ENCODE assay signal across 26 cellular contexts in the genomic region with DNA sequence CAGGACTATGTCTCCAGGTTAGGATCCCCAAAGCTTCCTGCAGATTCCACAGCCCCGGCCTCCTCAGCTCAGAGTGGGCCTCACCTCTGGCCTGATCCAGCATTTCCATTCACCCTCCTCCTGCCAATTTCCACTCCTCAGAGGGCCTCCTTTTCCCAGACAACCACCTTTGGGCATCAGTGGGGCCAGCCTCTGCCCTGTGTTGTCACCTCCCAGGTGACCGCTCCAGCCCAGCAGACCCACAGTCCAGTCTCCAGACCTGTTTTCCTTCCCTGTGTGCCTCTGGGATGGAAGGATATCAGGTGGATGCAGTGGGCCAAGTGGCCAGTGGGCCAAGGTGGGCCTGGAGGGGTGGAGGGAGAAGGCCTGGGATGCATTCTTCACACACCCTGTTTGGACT. TPM values are rescaled to one million over a fixed set of nuclear protein-coding genes. Genes with fewer than 3 reads are reported as not detected.
"Had no signal": no experiment of that assay in that cellular context is flagged by ENCODE, and none has a peak within 500 bp of the region (broad histone marks: within the 10 kb centered on the region; RNA-seq: fewer than 3 reads in every experiment).

No MANE protein-coding gene starts in this region.

- H3K79me2 ChIP-seq: parathyroid adenoma had no signal

- H3K4me3 Mint-ChIP-seq: activated B cell treated with CpG ODN at 0.5 μM for 24 hours; activated CD4-positive, alpha-beta T cell treated with anti-CD3 and anti-CD28 coated beads for 36 hours; activated naive CD4-positive, alpha-beta T cell treated with anti-CD3 and anti-CD28 coated beads for 36 hours; activated naive CD8-positive, alpha-beta T cell treated with anti-CD3 and anti-CD28 coated beads, Interleukin-2, amount 10 ng/mL, durations not matched to agents 7 days and 5 days; activated T-cell treated with anti-CD3 and anti-CD28 coated beads, Interleukin-2, amount 50 U/mL, for 72 hours; naive thymus-derived CD4-positive, alpha-beta T cell; stimulated activated naive B cell treated with anti-CD40 and anti-IgM and Interleukin-4, amounts not matched to agents 10 μg/mL and 1 μg/mL and 100 μg/mL, for 72 hours had no signal

- H3K9me3 ChIP-seq: body of pancreas, neutrophil, uterus had no signal

- H3K9ac ChIP-seq: parathyroid adenoma had no signal

- H3K4me1 ChIP-seq: body of pancreas, parathyroid adenoma, right lobe of liver, transverse colon, uterus had no signal

- H3K4me3 ChIP-seq: body of pancreas, lung, right lobe of liver, smooth muscle cell, transverse colon, uterus had no signal

- H3K4me2 ChIP-seq: smooth muscle cell had no signal

- H3K36me3 ChIP-seq: neutrophil, right lobe of liver, transverse colon, uterus had no signal

- DNase-seq: activated B cell treated with CpG ODN at 0.5 μM for 24 hours; activated CD4-positive, alpha-beta T cell treated with anti-CD3 and anti-CD28 coated beads for 36 hours; activated CD4-positive, alpha-beta T cell treated with anti-CD3 and anti-CD28 coated beads, Interleukin-2, amount 50 U/mL, for 48 hours; activated effector memory CD4-positive, alpha-beta T cell treated with Interleukin-2 at 50 U/mL for 16 hours; activated naive CD4-positive, alpha-beta T cell treated with anti-CD3 and anti-CD28 coated beads for 36 hours; activated naive CD8-positive, alpha-beta T cell treated with anti-CD3 and anti-CD28 coated beads, Interleukin-2, amount 10 ng/mL, durations not matched to agents 7 days and 5 days; activated T-cell treated with anti-CD3 and anti-CD28 coated beads, Interleukin-2, amount 50 U/mL, for 72 hours; amniotic stem cell; body of pancreas; caudate nucleus; effector memory CD4-positive, alpha-beta T cell; foreskin keratinocyte; naive thymus-derived CD4-positive, alpha-beta T cell; stimulated activated CD4-positive, alpha-beta T cell treated with anti-CD3 and anti-CD28 coated beads, Interleukin-15, amount 100 ng/mL, for 24 hours; stimulated activated naive B cell treated with anti-CD40 and anti-IgM and Interleukin-4, amounts not matched to agents 10 μg/mL and 1 μg/mL and 100 μg/mL, for 72 hours; T-helper 1 cell; transverse colon had no signal

- H3K27me3 Mint-ChIP-seq: activated B cell treated with CpG ODN at 0.5 μM for 24 hours had no signal

- H3K27me3 ChIP-seq: body of pancreas, foreskin keratinocyte, right lobe of liver, transverse colon, uterus had no signal

- H3K27ac ChIP-seq: body of pancreas, foreskin keratinocyte, neutrophil, parathyroid adenoma, right lobe of liver, transverse colon, uterus had no signal

- H3K4me1 Mint-ChIP-seq: activated B cell treated with CpG ODN at 0.5 μM for 24 hours; activated naive CD8-positive, alpha-beta T cell treated with anti-CD3 and anti-CD28 coated beads, Interleukin-2, amount 10 ng/mL, durations not matched to agents 7 days and 5 days had no signal

- ATAC-seq: activated CD4-positive, alpha-beta T cell treated with anti-CD3 and anti-CD28 coated beads for 36 hours; activated T-cell treated with anti-CD3 and anti-CD28 coated beads, Interleukin-2, amount 50 U/mL, for 72 hours; body of pancreas; foreskin keratinocyte; naive thymus-derived CD4-positive, alpha-beta T cell; right lobe of liver; stimulated activated naive B cell treated with anti-CD40 and anti-IgM and Interleukin-4, amounts not matched to agents 10 μg/mL and 1 μg/mL and 100 μg/mL, for 72 hours had no signal

- H3K36me3 Mint-ChIP-seq: activated naive CD8-positive, alpha-beta T cell treated with anti-CD3 and anti-CD28 coated beads, Interleukin-2, amount 10 ng/mL, durations not matched to agents 7 days and 5 days had no signal

- H3K27ac Mint-ChIP-seq: activated B cell treated with CpG ODN at 0.5 μM for 24 hours; activated CD4-positive, alpha-beta T cell treated with anti-CD3 and anti-CD28 coated beads for 36 hours; activated naive CD4-positive, alpha-beta T cell treated with anti-CD3 and anti-CD28 coated beads for 36 hours; activated naive CD8-positive, alpha-beta T cell treated with anti-CD3 and anti-CD28 coated beads, Interleukin-2, amount 10 ng/mL, durations not matched to agents 7 days and 5 days; activated T-cell treated with anti-CD3 and anti-CD28 coated beads, Interleukin-2, amount 50 U/mL, for 72 hours had no signal

- H2AFZ ChIP-seq: parathyroid adenoma had no signal

RNA-seq across cellular contexts. Expression of gene MFAP4, which starts 57.2 kb away (rescaled TPM):
- total RNA-seq: activated B cell treated with CpG ODN at 0.5 μM for 24 hours; activated CD4-positive, alpha-beta T cell treated with anti-CD3 and anti-CD28 coated beads for 36 hours; activated naive CD4-positive, alpha-beta T cell treated with anti-CD3 and anti-CD28 coated beads for 36 hours; activated naive CD8-positive, alpha-beta T cell treated with anti-CD3 and anti-CD28 coated beads, Interleukin-2, amount 10 ng/mL, durations not matched to agents 7 days and 5 days; dermis microvascular lymphatic vessel endothelial cell; foreskin keratinocyte; glomerular endothelial cell; naive thymus-derived CD4-positive, alpha-beta T cell had no signal
- polyA plus RNA-seq: foreskin keratinocyte; keratinocyte; naive thymus-derived CD4-positive, alpha-beta T cell had no signal
